Comparison of ENCODE assay signal across 15 cellular contexts in genomic region chr18:70366670-70367069, GRCh38.
"Had no signal": no experiment of that assay in that cellular context is flagged by ENCODE, and none has a peak within 500 bp of the region (broad histone marks: within the 10 kb centered on the region; RNA-seq: fewer than 3 reads in every experiment).

No MANE protein-coding gene starts in this region.

- H3K27ac ChIP-seq: breast epithelium, hepatocyte, parathyroid adenoma, sigmoid colon had no signal

- H2AFZ ChIP-seq: hepatocyte, parathyroid adenoma had no signal

- H3K27me3 ChIP-seq: breast epithelium, hepatocyte, sigmoid colon had no signal

- H3K4me1 Mint-ChIP-seq: activated T-helper 17 cell treated with anti-CD3 and anti-CD28 coated beads, Interleukin-2, amount 50 U/mL, for 72 hours; immature natural killer cell; stimulated activated effector memory CD8-positive, alpha-beta T cell treated with anti-CD3 and anti-CD28 coated beads, Interleukin-12 subunit alpha, Interleukin-12 subunit beta, amount 100 ng/mL, for 72 hours had no signal

- DNase-seq: activated naive CD4-positive, alpha-beta T cell treated with Interleukin-2 at 50 U/mL for 16 hours; aorta; cerebellar nuclear complex; dermis blood vessel endothelial cell; immature natural killer cell; mesenchymal stem cell; sigmoid colon; stimulated activated CD4-positive, alpha-beta T cell treated with anti-CD3 and anti-CD28 coated beads, Interleukin-12 subunit alpha, Interleukin-12 subunit beta, amount 100 ng/mL, for 4 hours; stimulated activated CD4-positive, alpha-beta T cell treated with anti-CD3 and anti-CD28 coated beads, Interleukin-2, amount 100 ng/mL, for 24 hours had no signal

- H3K9ac ChIP-seq: parathyroid adenoma had no signal

- H3K4me2 ChIP-seq: hepatocyte had no signal

- H3K4me1 ChIP-seq: breast epithelium, parathyroid adenoma had no signal

- H3K27ac Mint-ChIP-seq: activated T-helper 17 cell treated with anti-CD3 and anti-CD28 coated beads, Interleukin-2, amount 50 U/mL, for 72 hours; immature natural killer cell; stimulated activated effector memory CD8-positive, alpha-beta T cell treated with anti-CD3 and anti-CD28 coated beads, Interleukin-12 subunit alpha, Interleukin-12 subunit beta, amount 100 ng/mL, for 72 hours had no signal

- H3K36me3 Mint-ChIP-seq: immature natural killer cell; stimulated activated effector memory CD8-positive, alpha-beta T cell treated with anti-CD3 and anti-CD28 coated beads, Interleukin-12 subunit alpha, Interleukin-12 subunit beta, amount 100 ng/mL, for 72 hours had no signal

- H3K9me3 ChIP-seq: breast epithelium, sigmoid colon had no signal

- H3K9me3 Mint-ChIP-seq: activated T-helper 17 cell treated with anti-CD3 and anti-CD28 coated beads, Interleukin-2, amount 50 U/mL, for 72 hours; stimulated activated effector memory CD8-positive, alpha-beta T cell treated with anti-CD3 and anti-CD28 coated beads, Interleukin-12 subunit alpha, Interleukin-12 subunit beta, amount 100 ng/mL, for 72 hours had no signal

- H3K4me3 Mint-ChIP-seq: activated T-helper 17 cell treated with anti-CD3 and anti-CD28 coated beads, Interleukin-2, amount 50 U/mL, for 72 hours; immature natural killer cell; stimulated activated effector memory CD8-positive, alpha-beta T cell treated with anti-CD3 and anti-CD28 coated beads, Interleukin-12 subunit alpha, Interleukin-12 subunit beta, amount 100 ng/mL, for 72 hours had no signal

- H3K4me3 ChIP-seq: breast epithelium, hepatocyte, sigmoid colon had no signal

- ATAC-seq: activated CD4-positive, CD25-positive, alpha-beta regulatory T cell treated with anti-CD3 and anti-CD28 coated beads, Interleukin-2, amount 50 U/mL, for 24 hours; activated T-helper 17 cell treated with anti-CD3 and anti-CD28 coated beads, Interleukin-2, amount 50 U/mL, for 72 hours; stimulated activated effector memory CD8-positive, alpha-beta T cell treated with anti-CD3 and anti-CD28 coated beads, Interleukin-12 subunit alpha, Interleukin-12 subunit beta, amount 100 ng/mL, for 72 hours had no signal

- H3K36me3 ChIP-seq: breast epithelium, sigmoid colon had no signal
